19 cellular contexts compared by ENCODE assay signal in genomic region chr3:52561028-52561749, GRCh38.
"Had no signal": no experiment of that assay in that cellular context is flagged by ENCODE, and none has a peak within 500 bp of the region (broad histone marks: within the 10 kb centered on the region; RNA-seq: fewer than 3 reads in every experiment).

No MANE protein-coding gene starts in this region.

- H3K4me3 ChIP-seq: adrenal gland, colonic mucosa, dorsolateral prefrontal cortex, esophagus muscularis mucosa, gastrocnemius medialis, neural progenitor cell, thoracic aorta, upper lobe of right lung had no signal

- H3K9me3 ChIP-seq: adrenal gland, colonic mucosa, esophagus muscularis mucosa, gastrocnemius medialis, thoracic aorta, upper lobe of right lung had no signal

- ATAC-seq: activated naive CD4-positive, alpha-beta T cell treated with anti-CD3 and anti-CD28 coated beads, Interleukin-2, amount 50 U/mL, for 72 hours; activated T-helper 17 cell treated with anti-CD3 and anti-CD28 coated beads, Interleukin-2, amount 50 U/mL, for 72 hours; effector memory CD8-positive, alpha-beta T cell; gastrocnemius medialis; naive thymus-derived CD8-positive, alpha-beta T cell; upper lobe of right lung had no signal

- H3K4me1 ChIP-seq: colonic mucosa, gastrocnemius medialis, neural progenitor cell, upper lobe of right lung had no signal

- DNase-seq: activated CD4-positive, alpha-beta T cell treated with anti-CD3 and anti-CD28 coated beads for 1 hour; activated T-cell treated with anti-CD3 and anti-CD28 coated beads, Interleukin-2, amount 50 U/mL, for 1 hour; adrenal gland; colonic mucosa; dorsolateral prefrontal cortex; effector memory CD8-positive, alpha-beta T cell; gastrocnemius medialis; hypothalamus; naive thymus-derived CD8-positive, alpha-beta T cell; retina; stimulated activated CD4-positive, alpha-beta T cell treated with anti-CD3 and anti-CD28 coated beads, Interleukin-4, amount 100 ng/mL, for 24 hours; stimulated activated naive CD4-positive, alpha-beta T cell treated with Interleukin-2 at 50 U/mL for 16 hours; T-helper 9 cell; upper lobe of right lung had no signal

- H3K27ac ChIP-seq: colonic mucosa, esophagus muscularis mucosa, gastrocnemius medialis, neural progenitor cell, thoracic aorta, upper lobe of right lung had no signal

- H3K27me3 ChIP-seq: adrenal gland, colonic mucosa, dorsolateral prefrontal cortex, esophagus muscularis mucosa, gastrocnemius medialis, neural progenitor cell, upper lobe of right lung had no signal
